Comparison of ENCODE assay signal across 19 cellular contexts in the genomic region with DNA sequence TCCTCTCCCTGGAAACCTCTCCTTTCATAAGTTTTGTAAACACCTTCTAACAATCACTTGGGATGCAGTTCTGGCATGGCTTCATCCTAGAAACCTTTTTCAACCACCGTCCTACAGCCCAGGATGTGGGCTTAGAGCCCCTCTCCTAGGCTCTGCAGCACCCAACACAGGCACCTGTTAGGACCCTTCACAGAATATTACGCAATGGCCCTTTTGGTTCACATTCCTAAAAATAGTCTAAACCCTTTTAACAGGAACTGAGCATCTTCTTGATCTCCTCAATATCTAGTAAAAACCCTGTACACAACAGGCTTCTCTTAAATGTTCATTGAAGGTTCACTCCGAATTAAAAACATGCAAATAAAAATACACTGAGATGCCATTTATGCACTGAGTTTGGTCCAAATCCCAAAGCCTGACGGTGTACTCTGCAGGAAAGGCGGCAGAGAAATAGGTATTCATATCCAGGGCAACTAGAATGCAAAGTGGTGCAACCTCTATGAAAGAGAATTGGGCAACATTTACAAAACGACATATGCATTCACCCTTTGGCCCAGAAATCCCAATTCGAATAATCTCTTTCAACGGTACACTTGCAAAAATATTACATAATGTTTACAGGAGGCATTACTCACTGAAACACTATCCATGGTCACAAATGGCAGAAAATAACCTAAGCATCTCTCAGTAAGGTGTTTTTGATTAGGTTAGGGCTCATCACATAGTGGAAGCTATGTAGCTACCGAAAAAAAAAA.
A peak's percentile ranks its signal among the peaks of the same experiment; 100 is the strongest.
DNase-seq lines count a peak whose midpoint lies in the region; ATAC-seq and TF ChIP-seq lines count a peak whose summit lies in the region.
"Had no signal": no experiment of that assay in that cellular context is flagged by ENCODE, and none has a peak within 500 bp of the region (broad histone marks: within the 10 kb centered on the region; RNA-seq: fewer than 3 reads in every experiment).

No MANE protein-coding gene starts in this region.

- H3K4me3 ChIP-seq in cardiac fibroblast (replicated peaks in 1 of 2; ENCODE audit: low read depth in 2 of 2, low read length in 2 of 2), result no peak overlapping the region
- H3K4me3 ChIP-seq: SJSA1 had no signal

- H3K4me1 Mint-ChIP-seq in nephron progenitor cell, result peaks cover 17% of the 10 kb centered on the region
- H3K4me1 Mint-ChIP-seq: CD4-positive, CD25-positive, alpha-beta regulatory T cell had no signal

- no peak overlapping the region for H3K4me3 Mint-ChIP-seq in nephron progenitor cell
- H3K4me3 Mint-ChIP-seq: CD4-positive, CD25-positive, alpha-beta regulatory T cell had no signal

- no peaks in the 10 kb centered on the region for H3K9me3 Mint-ChIP-seq in nephron progenitor cell

- peak overlapping the region; percentile 8 for H3K27ac Mint-ChIP-seq in nephron progenitor cell
- H3K27ac Mint-ChIP-seq: CD4-positive, CD25-positive, alpha-beta regulatory T cell had no signal

- no peak for TF ChIP-seq CTCF in cardiac fibroblast (IDR thresholded peaks at IDR 0.05; ENCODE audit: low read depth, low read length)
- TF ChIP-seq CTCF in nephron progenitor cell (IDR thresholded peaks at IDR 0.05), result no peak

- peaks cover 43% of the 10 kb centered on the region for H3K36me3 Mint-ChIP-seq in nephron progenitor cell (ENCODE audit: low read depth)
- H3K36me3 Mint-ChIP-seq: CD4-positive, CD25-positive, alpha-beta regulatory T cell had no signal

- DNase-seq in NCI-H226 (peak; percentile 56), cardiac fibroblast (ENCODE audit: low read depth in 2 of 2) (peak; percentile 7 to 69), fibroblast of the conjunctiva (ENCODE audit: low read depth) (peak; percentile 32), nephron progenitor cell (no peak), ecto neural progenitor cell (ENCODE audit: low spot score) (no peak), HuH-7.5 (ENCODE audit: low spot score) (no peak)
- no peak for DNase-seq in activated effector memory CD4-positive, alpha-beta T cell treated with Interleukin-2 at 50 U/mL for 16 hours
- DNase-seq: ACHN; CD4-positive, CD25-positive, alpha-beta regulatory T cell; EL; H7; KBM-7; NCI-H1436; NCI-H2081 treated with DMSO at 0.1 percent for 48 hours; NCI-H345; NCI-H526 treated with DMSO at 0.1 percent for 48 hours; NK-92 treated with Interleukin-12 subunit alpha and Interleukin-12 subunit beta, amount 100 ng/mL, for 24 hours had no signal

- H3K27me3 Mint-ChIP-seq in nephron progenitor cell (ENCODE audit: low read depth, poor library complexity), result peaks cover 4% of the 10 kb centered on the region
- H3K27me3 Mint-ChIP-seq: CD4-positive, CD25-positive, alpha-beta regulatory T cell had no signal

- ATAC-seq in HG03175 (IDR thresholded peaks at IDR 0.05; ENCODE audit: unreplicated experiment), result no peak

Comparison
In these comparisons a context has a peak if more than half of its experiments do, and no peak if none do; other contexts are left out.
1. DNase-seq: peak in NCI-H226 (single experiment), cardiac fibroblast (2 of 2) and fibroblast of the conjunctiva (single experiment); none in nephron progenitor cell (single experiment), ecto neural progenitor cell (single experiment), HuH-7.5 (single experiment) and activated effector memory CD4-positive, alpha-beta T cell treated with Interleukin-2 at 50 U/mL for 16 hours (single experiment).